In genomic region chr1:31181515-31182343, GRCh38 we compare ENCODE assay signal across 1 cellular context.
TF ChIP-seq lines count a peak whose summit lies in the region.

No MANE protein-coding gene starts in this region.

TF ChIP-seq in K562, 482 proteins besides CTCF, POLR2A, EP300 and RAD21 (continued from another document and continues in another):
- TF ChIP-seq MGA (IDR thresholded peaks at IDR 0.05) (peak; percentile 99), PURB (CRISPR knock-in tag; IDR thresholded peaks at IDR 0.05; ENCODE audit: low read depth) (no peak), TFE3 (CRISPR knock-in tag; IDR thresholded peaks at IDR 0.05) (no peak), CCAR2 (IDR thresholded peaks at IDR 0.05; ENCODE audit: low read depth, low read length) (no peak), NEUROD1 (IDR thresholded peaks at IDR 0.05; ENCODE audit: borderline replicate concordance, low read depth, low read length, partially characterized antibody) (no peak), NR2F6 (CRISPR knock-in tag; IDR thresholded peaks at IDR 0.05) (no peak), RBM14 (IDR thresholded peaks at IDR 0.05; ENCODE audit: borderline replicate concordance, insufficient read depth, low read depth, low read length) (0 out of 2 replicates have a peak, but pooled peaks have one; percentile 38), NFIC (IDR thresholded peaks at IDR 0.05) (peak; percentile 33; the same call in 1 of the 2 replicates), ZNF518B (CRISPR knock-in tag; IDR thresholded peaks at IDR 0.05) (no peak), ZNF511 (CRISPR knock-in tag; IDR thresholded peaks at IDR 0.05) (peak; percentile 90), POLR2AphosphoS2 (IDR thresholded peaks at IDR 0.05; ENCODE audit: low read length) (no peak), ZNF41 (CRISPR knock-in tag; conservative IDR thresholded peaks at IDR 0.05) (no peak), LARP7 (IDR thresholded peaks at IDR 0.05) (no peak), ETS2 (tag; IDR thresholded peaks at IDR 0.05; ENCODE audit: borderline replicate concordance, poor library complexity, severe bottlenecking) (no peak), NR1H2 (CRISPR knock-in tag; IDR thresholded peaks at IDR 0.05) (no peak), ZNF184 (CRISPR knock-in tag; IDR thresholded peaks at IDR 0.05) (no peak), PHF20 (IDR thresholded peaks at IDR 0.05; ENCODE audit: partially characterized antibody) (no peak), LEF1 (IDR thresholded peaks at IDR 0.05) (no peak), SETDB1 (IDR thresholded peaks at IDR 0.05; ENCODE audit: low read length) (no peak), SIRT6 (IDR thresholded peaks at IDR 0.05; ENCODE audit: low read depth, low read length) (no peak), ZNF561 (CRISPR knock-in tag; conservative IDR thresholded peaks at IDR 0.05) (no peak), ETV6 (IDR thresholded peaks at IDR 0.05; ENCODE audit: borderline replicate concordance in 1 of 2, low read depth in 2 of 2, low read length in 1 of 2) (no peak), ETV6 (CRISPR knock-in tag; IDR thresholded peaks at IDR 0.05; ENCODE audit: borderline replicate concordance) (no peak), HOXB6 (CRISPR knock-in tag; IDR thresholded peaks at IDR 0.05; ENCODE audit: borderline replicate concordance) (no peak), ZNF57 (CRISPR knock-in tag; IDR thresholded peaks at IDR 0.05) (no peak), TCF7L2 (IDR thresholded peaks at IDR 0.05; ENCODE audit: low read depth, low read length) (no peak), E2F6 (IDR thresholded peaks at IDR 0.05; ENCODE audit: borderline replicate concordance in 1 of 2, extremely low read depth in 1 of 2, insufficient read depth in 1 of 2, insufficient read length in 1 of 2, low read depth in 1 of 2, low read length in 1 of 2, poor library complexity in 1 of 2, severe bottlenecking in 1 of 2) (peak; percentile 87 to 93), TGIF2 (CRISPR knock-in tag; IDR thresholded peaks at IDR 0.05) (no peak), GABPB2 (CRISPR knock-in tag; conservative IDR thresholded peaks at IDR 0.05) (no peak), MIER1 (IDR thresholded peaks at IDR 0.05; ENCODE audit: low read depth) (peak; percentile 80), ZBTB34 (CRISPR knock-in tag; IDR thresholded peaks at IDR 0.05) (no peak), STAT5B (CRISPR knock-in tag; IDR thresholded peaks at IDR 0.05) (no peak), ZBTB2 (IDR thresholded peaks at IDR 0.05) (peak; percentile 52; the same call in 1 of the 2 replicates), BRF2 (IDR thresholded peaks at IDR 0.05; ENCODE audit: borderline replicate concordance, insufficient read depth, insufficient read length) (no peak), ELK3 (CRISPR knock-in tag; IDR thresholded peaks at IDR 0.05) (no peak), ELF2 (CRISPR knock-in tag; IDR thresholded peaks at IDR 0.05) (no peak), CBX5 (IDR thresholded peaks at IDR 0.05; ENCODE audit: borderline replicate concordance, low read depth) (no peak), TAF9B (IDR thresholded peaks at IDR 0.05; ENCODE audit: partially characterized antibody) (no peak)
